27 cellular contexts compared by ENCODE assay signal in genomic region chr3:79751703-79752102, GRCh38.
DNase-seq lines count a peak whose midpoint lies in the region; ATAC-seq and TF ChIP-seq lines count a peak whose summit lies in the region.
"Had no signal": no experiment of that assay in that cellular context is flagged by ENCODE, and none has a peak within 500 bp of the region (broad histone marks: within the 10 kb centered on the region; RNA-seq: fewer than 3 reads in every experiment).

No MANE protein-coding gene starts in this region.

- DNase-seq in NCI-H1105 (lab: John Stamatoyannopoulos, UW) (peak; percentile 40), NCI-H1105 treated with DMSO at 0.1 percent for 48 hours (lab: John Stamatoyannopoulos, UW) (peak; percentile 75)
- DNase-seq: 8988T; ACHN; AML-193; BE2C; C1 segment of cervical spinal cord; Caco-2; Calu3; CD4-positive, alpha-beta memory T cell; CD4-positive, alpha-beta T cell; CD4-positive, CD25-positive, alpha-beta regulatory T cell; CD8-positive, alpha-beta memory T cell; CD8-positive, alpha-beta T cell; COR-L47; DMS 273 treated with DMSO at 0.1 percent for 48 hours; DMS153; DMS53; DMS79; DMS79 treated with DMSO at 0.1 percent for 48 hours; DND-41; EL had no signal

- TF ChIP-seq RAD21 in Ishikawa (IDR thresholded peaks at IDR 0.05; ENCODE audit: low read depth), result no peak

- no peak for ATAC-seq in GM21737 (IDR thresholded peaks at IDR 0.05; ENCODE audit: unreplicated experiment)
- ATAC-seq in HG02938 (IDR thresholded peaks at IDR 0.05; ENCODE audit: unreplicated experiment), result no peak
- no peak for ATAC-seq in HG02610 (IDR thresholded peaks at IDR 0.05; ENCODE audit: unreplicated experiment)
- ATAC-seq: A549; CD8-positive, alpha-beta T cell had no signal

- TF ChIP-seq EP300 in Ishikawa (IDR thresholded peaks at IDR 0.05; ENCODE audit: borderline replicate concordance), result peak; percentile 68

TF ChIP-seq in Ishikawa, 13 proteins besides CTCF, POLR2A, EP300 and RAD21:
- peak; percentile 29 for TF ChIP-seq TEAD4 (IDR thresholded peaks at IDR 0.05)
- TF ChIP-seq CEBPB (IDR thresholded peaks at IDR 0.05), result no peak
- peak; percentile 73 for TF ChIP-seq FOXM1 (IDR thresholded peaks at IDR 0.05; ENCODE audit: borderline replicate concordance, low read depth)
- peak; percentile 47; the same call in 1 of the 2 replicates for TF ChIP-seq TCF12 (IDR thresholded peaks at IDR 0.05; ENCODE audit: low read depth)
- no peak for TF ChIP-seq MAX (IDR thresholded peaks at IDR 0.05)
- peak; percentile 33; the same call in 1 of the 2 replicates for TF ChIP-seq NFIC (IDR thresholded peaks at IDR 0.05)
TF ChIP-seq in Ishikawa: peak in this region for 4.
